In the genomic region with DNA sequence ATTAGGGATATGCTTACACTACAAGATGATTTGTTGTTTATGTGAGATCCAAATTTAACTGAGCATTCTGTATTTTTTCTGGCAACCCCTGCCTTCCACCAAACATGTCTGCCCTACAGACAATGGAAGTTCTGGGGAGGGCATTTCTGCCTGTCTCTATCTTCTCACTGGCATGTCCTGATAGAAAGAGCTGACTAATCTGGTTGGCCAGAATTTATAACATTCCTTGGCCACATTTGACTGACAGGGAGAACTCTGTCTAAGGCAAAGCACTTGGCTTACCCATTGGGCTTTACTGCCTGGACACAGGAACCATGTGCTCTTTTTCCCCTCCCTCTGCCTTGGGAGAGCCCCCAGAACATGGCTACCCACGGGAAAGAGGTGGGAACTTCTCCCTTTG, we compare ENCODE assay signal across 23 cellular contexts.
"Had no signal": no experiment of that assay in that cellular context is flagged by ENCODE, and none has a peak within 500 bp of the region (broad histone marks: within the 10 kb centered on the region; RNA-seq: fewer than 3 reads in every experiment).

No MANE protein-coding gene starts in this region.

- H3K36me3 Mint-ChIP-seq: memory B cell; naive thymus-derived CD4-positive, alpha-beta T cell; neural progenitor cell had no signal

- H3K27ac ChIP-seq: esophagus squamous epithelium, neural progenitor cell, parathyroid adenoma, right lobe of liver, suprapubic skin, transverse colon, vagina had no signal

- H3K27me3 ChIP-seq: esophagus squamous epithelium, neural progenitor cell, right lobe of liver, suprapubic skin, transverse colon, vagina had no signal

- H3K4me1 Mint-ChIP-seq: memory B cell; naive thymus-derived CD4-positive, alpha-beta T cell; nephron; stimulated activated naive CD8-positive, alpha-beta T cell treated with anti-CD3 and anti-CD28 coated beads, Interleukin-15, amount 100 ng/mL, for 72 hours had no signal

- H2AFZ ChIP-seq: neural progenitor cell, parathyroid adenoma had no signal

- H3K9ac ChIP-seq: neural progenitor cell, parathyroid adenoma had no signal

- H3K4me2 ChIP-seq: neural progenitor cell, smooth muscle cell had no signal

- H3K4me3 ChIP-seq: esophagus squamous epithelium, lung, neural progenitor cell, right lobe of liver, smooth muscle cell, suprapubic skin, transverse colon, vagina had no signal

- H3K79me2 ChIP-seq: parathyroid adenoma had no signal

- H3K4me3 Mint-ChIP-seq: effector memory CD8-positive, alpha-beta T cell; memory B cell; naive thymus-derived CD4-positive, alpha-beta T cell; nephron; neural progenitor cell; stimulated activated naive CD8-positive, alpha-beta T cell treated with anti-CD3 and anti-CD28 coated beads, Interleukin-15, amount 100 ng/mL, for 72 hours had no signal

- H3K9me3 Mint-ChIP-seq: effector memory CD8-positive, alpha-beta T cell; memory B cell; nephron; neural progenitor cell; stimulated activated naive CD8-positive, alpha-beta T cell treated with anti-CD3 and anti-CD28 coated beads, Interleukin-15, amount 100 ng/mL, for 72 hours had no signal

- H3K4me1 ChIP-seq: esophagus squamous epithelium, neural progenitor cell, parathyroid adenoma, right lobe of liver, suprapubic skin, transverse colon, vagina had no signal

- H3K36me3 ChIP-seq: esophagus squamous epithelium, neural progenitor cell, right lobe of liver, suprapubic skin, transverse colon, vagina had no signal

- H3K27ac Mint-ChIP-seq: effector memory CD8-positive, alpha-beta T cell; memory B cell; naive thymus-derived CD4-positive, alpha-beta T cell; nephron; neural progenitor cell; progenitor cell of endocrine pancreas; stimulated activated naive CD8-positive, alpha-beta T cell treated with anti-CD3 and anti-CD28 coated beads, Interleukin-15, amount 100 ng/mL, for 72 hours had no signal

- DNase-seq: cortex of kidney; effector memory CD8-positive, alpha-beta T cell; erythroblast; esophagus squamous epithelium; midbrain; naive thymus-derived CD4-positive, alpha-beta T cell; right lobe of liver; stimulated activated CD4-positive, alpha-beta T cell treated with anti-CD3 and anti-CD28 coated beads, Interleukin-12 subunit alpha, Interleukin-12 subunit beta, amount 100 ng/mL, for 4 hours; stimulated activated CD4-positive, alpha-beta T cell treated with anti-CD3 and anti-CD28 coated beads, Interleukin-1b, Interleukin-23, amount 100 ng/mL, for 48 hours; stimulated activated CD4-positive, alpha-beta T cell treated with anti-CD3 and anti-CD28 coated beads, Interleukin-4, amount 100 ng/mL, for 1 hour; stimulated activated CD8-positive, alpha-beta memory T cell treated with anti-CD3 and anti-CD28 coated beads, Interleukin-4, amount 100 ng/mL, for 48 hours; stimulated activated naive CD4-positive, alpha-beta T cell; stimulated activated naive CD8-positive, alpha-beta T cell treated with anti-CD3 and anti-CD28 coated beads, Interleukin-15, amount 100 ng/mL, for 72 hours; transverse colon had no signal

- H3K9me3 ChIP-seq: esophagus squamous epithelium, right lobe of liver, suprapubic skin, transverse colon, vagina had no signal

- H3K27me3 Mint-ChIP-seq: progenitor cell of endocrine pancreas; stimulated activated naive CD8-positive, alpha-beta T cell treated with anti-CD3 and anti-CD28 coated beads, Interleukin-15, amount 100 ng/mL, for 72 hours had no signal
